In the genomic region with DNA sequence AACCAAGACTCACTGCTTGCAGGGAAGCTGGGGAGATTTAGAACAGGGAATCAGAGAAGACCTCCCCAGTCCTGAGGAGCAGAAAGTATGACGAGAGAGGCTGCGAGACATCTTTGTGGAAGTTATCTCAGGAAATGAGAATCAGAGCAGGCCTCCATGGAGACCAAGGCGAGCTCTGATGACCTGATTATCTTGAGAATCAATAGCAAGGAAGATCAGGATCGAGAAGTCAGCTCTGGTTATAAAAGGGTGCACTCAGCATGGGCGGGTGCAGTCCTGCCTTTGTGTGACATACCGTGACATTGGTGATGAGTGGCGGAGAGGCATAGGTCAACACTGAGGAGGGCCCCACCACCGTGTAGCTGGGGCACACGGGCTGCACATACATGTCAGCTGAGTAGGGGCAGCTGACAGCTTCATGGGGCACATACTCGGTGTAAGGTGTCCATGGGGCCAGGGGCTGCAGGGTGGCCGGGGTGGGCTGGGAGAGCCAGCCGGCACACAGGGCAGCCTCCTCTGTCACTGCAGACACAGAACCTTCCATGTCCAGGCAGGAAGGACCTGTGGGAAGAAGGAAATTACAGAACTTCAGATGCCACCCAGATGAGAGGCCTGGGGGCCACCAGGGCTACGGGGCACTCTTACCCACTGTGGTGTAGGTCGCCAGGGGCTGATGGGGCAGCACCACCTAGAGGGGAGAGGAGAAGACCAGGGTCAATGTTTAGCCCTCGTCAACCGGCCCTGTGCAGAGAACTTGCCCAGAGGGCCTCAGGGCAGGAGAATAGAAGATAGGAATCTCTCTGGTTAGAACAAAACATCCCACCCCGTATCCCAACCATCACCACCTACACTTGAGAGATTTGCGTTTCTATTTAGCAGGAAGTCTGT, we compare ENCODE assay signal across 1 cellular context.
TF ChIP-seq lines count a peak whose summit lies in the region.

No MANE protein-coding gene starts in this region.

TF ChIP-seq in HepG2, 621 proteins besides CTCF, POLR2A, EP300 and RAD21 (continues in another document):
- 0 out of 2 replicates have a peak, but pooled peaks have one; percentile 36 for TF ChIP-seq ZBTB7B (CRISPR knock-in tag; IDR thresholded peaks at IDR 0.05)
- 0 out of 2 replicates have a peak, but pooled peaks have one; percentile 15 for TF ChIP-seq GABPB1 (CRISPR knock-in tag; IDR thresholded peaks at IDR 0.05)
- no peak for TF ChIP-seq ZNF317 (CRISPR knock-in tag; IDR thresholded peaks at IDR 0.05)
- no peak for TF ChIP-seq JARID2 (CRISPR knock-in tag; IDR thresholded peaks at IDR 0.05; ENCODE audit: insufficient replicate concordance)
- no peak for TF ChIP-seq HIVEP1 (CRISPR knock-in tag; IDR thresholded peaks at IDR 0.05)
- TF ChIP-seq BCL3 (CRISPR knock-in tag; IDR thresholded peaks at IDR 0.05), result no peak
- no peak for TF ChIP-seq TAF15 (IDR thresholded peaks at IDR 0.05; ENCODE audit: low read depth, low read length, poor library complexity, severe bottlenecking)
- TF ChIP-seq, protein P1, sequence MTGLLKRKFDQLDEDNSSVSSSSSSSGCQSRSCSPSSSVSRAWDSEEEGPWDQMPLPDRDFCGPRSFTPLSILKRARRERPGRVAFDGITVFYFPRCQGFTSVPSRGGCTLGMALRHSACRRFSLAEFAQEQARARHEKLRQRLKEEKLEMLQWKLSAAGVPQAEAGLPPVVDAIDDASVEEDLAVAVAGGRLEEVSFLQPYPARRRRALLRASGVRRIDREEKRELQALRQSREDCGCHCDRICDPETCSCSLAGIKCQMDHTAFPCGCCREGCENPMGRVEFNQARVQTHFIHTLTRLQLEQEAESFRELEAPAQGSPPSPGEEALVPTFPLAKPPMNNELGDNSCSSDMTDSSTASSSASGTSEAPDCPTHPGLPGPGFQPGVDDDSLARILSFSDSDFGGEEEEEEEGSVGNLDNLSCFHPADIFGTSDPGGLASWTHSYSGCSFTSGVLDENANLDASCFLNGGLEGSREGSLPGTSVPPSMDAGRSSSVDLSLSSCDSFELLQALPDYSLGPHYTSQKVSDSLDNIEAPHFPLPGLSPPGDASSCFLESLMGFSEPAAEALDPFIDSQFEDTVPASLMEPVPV (CRISPR knock-in tag; IDR thresholded peaks at IDR 0.05), result no peak
- TF ChIP-seq KLF12 (CRISPR knock-in tag; IDR thresholded peaks at IDR 0.05; ENCODE audit: borderline replicate concordance), result no peak
- TF ChIP-seq ZBTB38 (CRISPR knock-in tag; IDR thresholded peaks at IDR 0.05), result peak; percentile 79
- TF ChIP-seq, protein P2, sequence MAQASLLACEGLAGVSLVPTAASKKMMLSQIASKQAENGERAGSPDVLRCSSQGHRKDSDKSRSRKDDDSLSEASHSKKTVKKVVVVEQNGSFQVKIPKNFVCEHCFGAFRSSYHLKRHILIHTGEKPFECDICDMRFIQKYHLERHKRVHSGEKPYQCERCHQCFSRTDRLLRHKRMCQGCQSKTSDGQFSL (CRISPR knock-in tag; IDR thresholded peaks at IDR 0.05), result no peak
- TF ChIP-seq, protein P3, sequence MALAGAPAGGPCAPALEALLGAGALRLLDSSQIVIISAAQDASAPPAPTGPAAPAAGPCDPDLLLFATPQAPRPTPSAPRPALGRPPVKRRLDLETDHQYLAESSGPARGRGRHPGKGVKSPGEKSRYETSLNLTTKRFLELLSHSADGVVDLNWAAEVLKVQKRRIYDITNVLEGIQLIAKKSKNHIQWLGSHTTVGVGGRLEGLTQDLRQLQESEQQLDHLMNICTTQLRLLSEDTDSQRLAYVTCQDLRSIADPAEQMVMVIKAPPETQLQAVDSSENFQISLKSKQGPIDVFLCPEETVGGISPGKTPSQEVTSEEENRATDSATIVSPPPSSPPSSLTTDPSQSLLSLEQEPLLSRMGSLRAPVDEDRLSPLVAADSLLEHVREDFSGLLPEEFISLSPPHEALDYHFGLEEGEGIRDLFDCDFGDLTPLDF (CRISPR knock-in tag; IDR thresholded peaks at IDR 0.05), result no peak
- TF ChIP-seq MTA3 (CRISPR knock-in tag; IDR thresholded peaks at IDR 0.05), result no peak
- TF ChIP-seq, protein P4, sequence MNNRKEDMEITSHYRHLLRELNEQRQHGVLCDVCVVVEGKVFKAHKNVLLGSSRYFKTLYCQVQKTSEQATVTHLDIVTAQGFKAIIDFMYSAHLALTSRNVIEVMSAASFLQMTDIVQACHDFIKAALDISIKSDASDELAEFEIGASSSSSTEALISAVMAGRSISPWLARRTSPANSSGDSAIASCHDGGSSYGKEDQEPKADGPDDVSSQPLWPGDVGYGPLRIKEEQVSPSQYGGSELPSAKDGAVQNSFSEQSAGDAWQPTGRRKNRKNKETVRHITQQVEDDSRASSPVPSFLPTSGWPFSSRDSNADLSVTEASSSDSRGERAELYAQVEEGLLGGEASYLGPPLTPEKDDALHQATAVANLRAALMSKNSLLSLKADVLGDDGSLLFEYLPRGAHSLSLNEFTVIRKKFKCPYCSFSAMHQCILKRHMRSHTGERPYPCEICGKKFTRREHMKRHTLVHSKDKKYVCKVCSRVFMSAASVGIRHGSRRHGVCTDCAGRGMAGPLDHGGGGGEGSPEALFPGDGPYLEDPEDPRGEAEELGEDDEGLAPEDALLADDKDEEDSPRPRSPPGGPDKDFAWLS (CRISPR knock-in tag; IDR thresholded peaks at IDR 0.05; ENCODE audit: borderline replicate concordance), result no peak
- TF ChIP-seq TCF12 (IDR thresholded peaks at IDR 0.05), result no peak
- TF ChIP-seq TCF12 (CRISPR knock-in tag; IDR thresholded peaks at IDR 0.05), result no peak
- no peak for TF ChIP-seq TMF1 (CRISPR knock-in tag; IDR thresholded peaks at IDR 0.05; ENCODE audit: low read depth)
- no peak for TF ChIP-seq NR2F2 (IDR thresholded peaks at IDR 0.05; ENCODE audit: borderline replicate concordance, low read depth)
- TF ChIP-seq, protein P5, sequence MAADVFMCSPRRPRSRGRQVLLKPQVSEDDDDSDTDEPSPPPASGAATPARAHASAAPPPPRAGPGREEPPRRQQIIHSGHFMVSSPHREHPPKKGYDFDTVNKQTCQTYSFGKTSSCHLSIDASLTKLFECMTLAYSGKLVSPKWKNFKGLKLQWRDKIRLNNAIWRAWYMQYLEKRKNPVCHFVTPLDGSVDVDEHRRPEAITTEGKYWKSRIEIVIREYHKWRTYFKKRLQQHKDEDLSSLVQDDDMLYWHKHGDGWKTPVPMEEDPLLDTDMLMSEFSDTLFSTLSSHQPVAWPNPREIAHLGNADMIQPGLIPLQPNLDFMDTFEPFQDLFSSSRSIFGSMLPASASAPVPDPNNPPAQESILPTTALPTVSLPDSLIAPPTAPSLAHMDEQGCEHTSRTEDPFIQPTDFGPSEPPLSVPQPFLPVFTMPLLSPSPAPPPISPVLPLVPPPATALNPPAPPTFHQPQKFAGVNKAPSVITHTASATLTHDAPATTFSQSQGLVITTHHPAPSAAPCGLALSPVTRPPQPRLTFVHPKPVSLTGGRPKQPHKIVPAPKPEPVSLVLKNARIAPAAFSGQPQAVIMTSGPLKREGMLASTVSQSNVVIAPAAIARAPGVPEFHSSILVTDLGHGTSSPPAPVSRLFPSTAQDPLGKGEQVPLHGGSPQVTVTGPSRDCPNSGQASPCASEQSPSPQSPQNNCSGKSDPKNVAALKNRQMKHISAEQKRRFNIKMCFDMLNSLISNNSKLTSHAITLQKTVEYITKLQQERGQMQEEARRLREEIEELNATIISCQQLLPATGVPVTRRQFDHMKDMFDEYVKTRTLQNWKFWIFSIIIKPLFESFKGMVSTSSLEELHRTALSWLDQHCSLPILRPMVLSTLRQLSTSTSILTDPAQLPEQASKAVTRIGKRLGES (CRISPR knock-in tag; IDR thresholded peaks at IDR 0.05; ENCODE audit: borderline replicate concordance), result no peak
- no peak for TF ChIP-seq CBX2 (IDR thresholded peaks at IDR 0.05; ENCODE audit: low read depth, low read length)
- no peak for TF ChIP-seq CBX2 (CRISPR knock-in tag; IDR thresholded peaks at IDR 0.05; ENCODE audit: low read depth)
- TF ChIP-seq, protein P6, sequence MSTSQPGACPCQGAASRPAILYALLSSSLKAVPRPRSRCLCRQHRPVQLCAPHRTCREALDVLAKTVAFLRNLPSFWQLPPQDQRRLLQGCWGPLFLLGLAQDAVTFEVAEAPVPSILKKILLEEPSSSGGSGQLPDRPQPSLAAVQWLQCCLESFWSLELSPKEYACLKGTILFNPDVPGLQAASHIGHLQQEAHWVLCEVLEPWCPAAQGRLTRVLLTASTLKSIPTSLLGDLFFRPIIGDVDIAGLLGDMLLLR (CRISPR knock-in tag; IDR thresholded peaks at IDR 0.05), result no peak
- no peak for TF ChIP-seq ZSCAN5A (CRISPR knock-in tag; IDR thresholded peaks at IDR 0.05; ENCODE audit: borderline replicate concordance)
- TF ChIP-seq ZNF501 (CRISPR knock-in tag; IDR thresholded peaks at IDR 0.05), result no peak
- peak; percentile 57; the same call in 1 of the 2 replicates for TF ChIP-seq ZNF772 (CRISPR knock-in tag; IDR thresholded peaks at IDR 0.05)
- TF ChIP-seq ZNF207 (IDR thresholded peaks at IDR 0.05; ENCODE audit: borderline replicate concordance), result no peak
- TF ChIP-seq MED1 (CRISPR knock-in tag; IDR thresholded peaks at IDR 0.05), result peak; percentile 33; the same call in 1 of the 2 replicates
- TF ChIP-seq ZNF318 (CRISPR knock-in tag; IDR thresholded peaks at IDR 0.05), result no peak
- TF ChIP-seq ZMAT5 (CRISPR knock-in tag; IDR thresholded peaks at IDR 0.05; ENCODE audit: borderline replicate concordance, low read depth), result no peak
- no peak for TF ChIP-seq ZFYVE20 (CRISPR knock-in tag; IDR thresholded peaks at IDR 0.05; ENCODE audit: borderline replicate concordance, low read depth)
- TF ChIP-seq FOXM1 (CRISPR knock-in tag; IDR thresholded peaks at IDR 0.05), result no peak
- TF ChIP-seq RXRB (CRISPR knock-in tag; IDR thresholded peaks at IDR 0.05; ENCODE audit: borderline replicate concordance), result no peak
- TF ChIP-seq PCBP2 (optimal IDR thresholded peaks at IDR 0.05; ENCODE audit: low read depth, low read length, poor library complexity, severe bottlenecking), result no peak
- no peak for TF ChIP-seq SP4 (CRISPR knock-in tag; IDR thresholded peaks at IDR 0.05)
- TF ChIP-seq FOXP1 (IDR thresholded peaks at IDR 0.05), result no peak
- no peak for TF ChIP-seq FOXP1 (CRISPR knock-in tag; IDR thresholded peaks at IDR 0.05)
- TF ChIP-seq ETV6 (CRISPR knock-in tag; conservative IDR thresholded peaks at IDR 0.05), result no peak
